Comparison of ENCODE assay signal across 10 cellular contexts in genomic region chr11:128717581-128717980, GRCh38. TPM values are rescaled to one million over a fixed set of nuclear protein-coding genes. Genes with fewer than 3 reads are reported as not detected.
A peak's percentile ranks its signal among the peaks of the same experiment; 100 is the strongest.
DNase-seq lines count a peak whose midpoint lies in the region; ATAC-seq and TF ChIP-seq lines count a peak whose summit lies in the region.
"Had no signal": no experiment of that assay in that cellular context is flagged by ENCODE, and none has a peak within 500 bp of the region (broad histone marks: within the 10 kb centered on the region; RNA-seq: fewer than 3 reads in every experiment).

No MANE protein-coding gene starts in this region.

- no peak for TF ChIP-seq EP300 in sigmoid colon (IDR thresholded peaks at IDR 0.05)

- H3K4me3 Mint-ChIP-seq in CD4-positive, alpha-beta T cell, result peak overlapping the region; percentile 67

- intact Hi-C loops in CD4-positive, alpha-beta T cell (cut with DNase I, micrococcal nuclease), result loop anchor here (1.0 to 2.0 kb wide), 7 partner anchors 8 to 39 kb away; partner anchors contain the start of gene FLI1 (in 1 of the 2)
- intact Hi-C loops in sigmoid colon (cut with DNase I), result no loop called here

- no peak for DNase-seq in CD4-positive, alpha-beta T cell
- DNase-seq in sigmoid colon (no peak), inferior parietal cortex (ENCODE audit: extremely low spot score) (no peak)
- DNase-seq: Calu3, NCI-H524 treated with DMSO at 0.1 percent for 48 hours had no signal

- H3K36me3 ChIP-seq in KOPT-K1 (ENCODE audit: insufficient read depth, low read length) (0 out of 2 replicates have a peak, but pooled peaks cover under 1% of the 10 kb centered on the region), duodenal mucosa (ENCODE audit: control insufficient read depth in 1 of 2, insufficient read depth in 2 of 2, low read length in 2 of 2) (no peaks in the 10 kb centered on the region), sigmoid colon (no peaks in the 10 kb centered on the region)

- POLR2A ChIA-PET in CD4-positive, alpha-beta T cell (lab: Charles Lee), result interaction anchor here (0.8 to 4.0 kb wide), 13 partner anchors 9 to 667 kb away, joined by 3 to 36 read pairs (median 7); partner anchors contain the start of gene FLI1

- ATAC-seq in CD4-positive, alpha-beta T cell (ENCODE audit: poor library complexity), result no peak
- no peak for ATAC-seq in esophagus mucosa
- ATAC-seq in HG03139 (IDR thresholded peaks at IDR 0.05; ENCODE audit: unreplicated experiment), result no peak
- no peak for ATAC-seq in GM18909 (IDR thresholded peaks at IDR 0.05; ENCODE audit: poor library complexity, unreplicated experiment)

- no peak overlapping the region for H3K9ac ChIP-seq in duodenal mucosa (ENCODE audit: low read depth in 1 of 2, low read length in 2 of 2)

- H3K27me3 ChIP-seq in CD4-positive, alpha-beta T cell (ENCODE audit: control insufficient read depth, insufficient read depth, low read length), result no peaks in the 10 kb centered on the region
- H3K27me3 ChIP-seq in duodenal mucosa (ENCODE audit: control insufficient read depth in 1 of 2, insufficient read depth in 2 of 2, low read length in 2 of 2) (no peaks in the 10 kb centered on the region), sigmoid colon (no peaks in the 10 kb centered on the region)

- H3K4me3 ChIP-seq in duodenal mucosa (ENCODE audit: low read depth in 1 of 2, low read length in 2 of 2), result no peak overlapping the region
- H3K4me3 ChIP-seq in sigmoid colon, result no peak overlapping the region

- H3K27ac Mint-ChIP-seq in CD4-positive, alpha-beta T cell, result peak overlapping the region; percentile 90

- TF ChIP-seq CTCF in CD4-positive, alpha-beta T cell (IDR thresholded peaks at IDR 0.05), result no peak
- no peak for TF ChIP-seq CTCF in sigmoid colon (IDR thresholded peaks at IDR 0.05)

- no peaks in the 10 kb centered on the region for H3K9me3 Mint-ChIP-seq in CD4-positive, alpha-beta T cell

- peak overlapping the region; percentile 84 for H3K27ac ChIP-seq in CD4-positive, alpha-beta T cell (ENCODE audit: low read depth, low read length)
- H3K27ac ChIP-seq in KOPT-K1 (ENCODE audit: low read depth, low read length, poor library complexity, severe bottlenecking) (peak overlapping the region; percentile 92), duodenal mucosa (ENCODE audit: low read depth, low read length) (peak overlapping the region; percentile 37), sigmoid colon (peak overlapping the region; percentile 62 to 77 (median 74))

- no peaks in the 10 kb centered on the region for H3K9me3 ChIP-seq in CD4-positive, alpha-beta T cell (ENCODE audit: control insufficient read depth, low read length)
- H3K9me3 ChIP-seq in KOPT-K1 (ENCODE audit: insufficient read depth, low read length, poor library complexity, severe bottlenecking) (no peaks in the 10 kb centered on the region), duodenal mucosa (ENCODE audit: control insufficient read depth in 1 of 2, low read length in 2 of 2) (no peaks in the 10 kb centered on the region), sigmoid colon (no peaks in the 10 kb centered on the region)

- no peaks in the 10 kb centered on the region for H3K27me3 Mint-ChIP-seq in CD4-positive, alpha-beta T cell

- CTCF ChIA-PET in CD4-positive, alpha-beta T cell (lab: Charles Lee), result interaction anchor here (1.2 to 1.3 kb wide), 3 partner anchors 10 to 40 kb away, joined by 3 to 7 read pairs (median 3); no protein-coding TSS in a partner anchor

- H3K4me1 Mint-ChIP-seq in CD4-positive, alpha-beta T cell (ENCODE audit: low read depth), result peaks cover 100% of the 10 kb centered on the region

- H3K4me1 ChIP-seq in duodenal mucosa (ENCODE audit: control insufficient read depth in 1 of 2, insufficient read depth in 2 of 2, low read length in 2 of 2) (peaks cover 68 to 70% of the 10 kb centered on the region in 2 donors), sigmoid colon (peaks cover 0 to 47% (median 41%) of the 10 kb centered on the region in 4 donors)

- H3K36me3 Mint-ChIP-seq in CD4-positive, alpha-beta T cell (ENCODE audit: low read depth), result peaks cover 17% of the 10 kb centered on the region

- TF ChIP-seq POLR2A in sigmoid colon (IDR thresholded peaks at IDR 0.05), result no peak

RNA-seq across cellular contexts. Expression of gene FLI1, which starts 23.7 kb away (rescaled TPM):
- total RNA-seq in CD4-positive, alpha-beta T cell, result 10 to 100 TPM; 56.6 to 60.4 TPM
- 10 to 100 TPM in 3 of 4 donors, 1 to 10 TPM in 1; 8.8 to 18.0 (median 15.0) TPM for total RNA-seq in sigmoid colon
- polyA plus RNA-seq in sigmoid colon, result 10 to 100 TPM in 1 of 3 donors, 1 to 10 TPM in 2; 1.8 to 16.6 (median 4.2) TPM
- 2.1 TPM for total RNA-seq in esophagus mucosa

Comparison
In these comparisons a context has a peak if more than half of its experiments do, and no peak if none do; other contexts are left out.
1. H3K27ac ChIP-seq: peak in every context shown above with its lines; median percentile 92 in KOPT-K1; 84 in CD4-positive, alpha-beta T cell; 74 in sigmoid colon; 37 in duodenal mucosa.